ENCODE assay signal across 14 cellular contexts in the genomic region with DNA sequence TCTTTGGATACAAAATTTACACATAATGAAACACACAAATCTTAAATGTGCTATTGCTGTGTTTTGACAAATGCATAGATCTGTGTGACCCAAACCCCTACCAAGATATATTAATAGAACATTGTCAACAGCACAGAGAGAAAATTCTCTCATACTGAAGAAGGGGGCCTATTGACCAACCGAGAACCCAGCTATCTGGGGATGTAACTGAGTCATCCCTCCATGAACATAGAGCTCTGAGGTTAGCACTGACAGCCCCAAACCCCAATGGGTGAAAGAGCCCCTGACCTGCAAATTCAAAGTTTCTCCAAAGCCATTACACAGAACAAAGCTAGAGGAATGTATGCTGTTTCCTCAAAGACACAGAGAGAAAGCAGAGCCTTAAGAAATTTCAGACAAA.
DNase-seq lines count a peak whose midpoint lies in the region; ATAC-seq and TF ChIP-seq lines count a peak whose summit lies in the region.
"Had no signal": no experiment of that assay in that cellular context is flagged by ENCODE, and none has a peak within 500 bp of the region (broad histone marks: within the 10 kb centered on the region; RNA-seq: fewer than 3 reads in every experiment).

No MANE protein-coding gene starts in this region.

- H3K27me3 ChIP-seq in CD8-positive, alpha-beta T cell (ENCODE audit: insufficient read depth, low read length) = no peaks in the 10 kb centered on the region

- no peak for ATAC-seq in naive B cell (ENCODE audit: low read depth in 2 of 2)
- ATAC-seq in CD8-positive, alpha-beta T cell = no peak
- ATAC-seq: HepG2 had no signal

- H3K4me1 Mint-ChIP-seq in IgD-negative memory B cell (peaks cover 7 to 32% (median 17%) of the 10 kb centered on the region in 3 donors), naive B cell (peaks cover 32 to 58% (median 35%) of the 10 kb centered on the region in 3 donors)
- peaks cover 6% of the 10 kb centered on the region for H3K4me1 Mint-ChIP-seq in CD8-positive, alpha-beta T cell (ENCODE audit: low read depth)

- H3K36me3 Mint-ChIP-seq in IgD-negative memory B cell (no peaks in the 10 kb centered on the region), naive B cell (peaks cover 10 to 41% of the 10 kb centered on the region in 2 donors)
- H3K36me3 Mint-ChIP-seq in CD8-positive, alpha-beta T cell = no peaks in the 10 kb centered on the region

- H3K27ac Mint-ChIP-seq in IgD-negative memory B cell = peak overlapping the region; percentile 74 to 79 (median 79)
- peak overlapping the region in 4 of 6 donors; percentile 47 to 90 (median 66) for H3K27ac Mint-ChIP-seq in naive B cell
- no peak overlapping the region for H3K27ac Mint-ChIP-seq in CD8-positive, alpha-beta T cell
- H3K27ac Mint-ChIP-seq: CD4-positive, alpha-beta T cell; H9 had no signal

- in situ Hi-C loops in GM13977 (cut with MboI; ENCODE audit: low pct_unique_long_range_greater_than_20kb, low sequenced_read_pairs, unreplicated experiment) = no loop called here

- CTCF ChIA-PET in CD8-positive, alpha-beta T cell (lab: Charles Lee) = no interaction called here

- no peak for TF ChIP-seq CTCF in GM13977 (IDR thresholded peaks at IDR 0.05; ENCODE audit: extremely low read depth, insufficient read depth, missing control alignments)
- no peak for TF ChIP-seq CTCF in CD8-positive, alpha-beta T cell (IDR thresholded peaks at IDR 0.05)

- H3K27me3 Mint-ChIP-seq in IgD-negative memory B cell (no peaks in the 10 kb centered on the region), naive B cell (no peaks in the 10 kb centered on the region)
- peaks cover 2% of the 10 kb centered on the region for H3K27me3 Mint-ChIP-seq in CD8-positive, alpha-beta T cell (ENCODE audit: low read depth)
- H3K27me3 Mint-ChIP-seq: CD4-positive, alpha-beta T cell had no signal

- H3K4me1 ChIP-seq in CD8-positive, alpha-beta T cell (ENCODE audit: insufficient read depth, low read length) = no peaks in the 10 kb centered on the region

- H3K9me3 ChIP-seq in CD8-positive, alpha-beta T cell (ENCODE audit: low read length) = no peaks in the 10 kb centered on the region

- H3K27ac ChIP-seq in CD8-positive, alpha-beta T cell (ENCODE audit: low read depth, low read length) = no peak overlapping the region
- H3K27ac ChIP-seq: C4-2B had no signal

- H3K4me3 Mint-ChIP-seq in IgD-negative memory B cell (peak overlapping the region in 1 of 4 donors; percentile 28), naive B cell (no peak overlapping the region)
- H3K4me3 Mint-ChIP-seq in CD8-positive, alpha-beta T cell = no peak overlapping the region
- H3K4me3 Mint-ChIP-seq: CD4-positive, alpha-beta T cell; H9 had no signal

- no peak overlapping the region for H3K4me3 ChIP-seq in CD8-positive, alpha-beta T cell (ENCODE audit: low read depth, low read length)

- no peaks in the 10 kb centered on the region for H3K36me3 ChIP-seq in CD8-positive, alpha-beta T cell (ENCODE audit: insufficient read depth, low read length)

- POLR2A ChIA-PET in CD8-positive, alpha-beta T cell (lab: Charles Lee) = no interaction called here

- no peaks in the 10 kb centered on the region for H3K9me3 Mint-ChIP-seq in IgD-negative memory B cell
- no peaks in the 10 kb centered on the region for H3K9me3 Mint-ChIP-seq in naive B cell
- H3K9me3 Mint-ChIP-seq in CD8-positive, alpha-beta T cell = no peaks in the 10 kb centered on the region
- H3K9me3 Mint-ChIP-seq: CD4-positive, alpha-beta T cell; H9 had no signal

- intact Hi-C loops in CD8-positive, alpha-beta T cell (cut with DNase I, micrococcal nuclease) = no loop called here

- peak; percentile 56 for DNase-seq in GM13977 (ENCODE audit: low spot score)
- DNase-seq in naive B cell = no peak
- DNase-seq in superior temporal gyrus (ENCODE audit: extremely low spot score) = no peak
- DNase-seq in NCI-H1105 (lab: John Stamatoyannopoulos, UW) = no peak
- no peak for DNase-seq in CD8-positive, alpha-beta T cell
- DNase-seq: ACHN; Calu3; CD4-positive, alpha-beta T cell; DMS79 treated with DMSO at 0.1 percent for 48 hours; GF-D8; H9 had no signal
